In the genomic region with DNA sequence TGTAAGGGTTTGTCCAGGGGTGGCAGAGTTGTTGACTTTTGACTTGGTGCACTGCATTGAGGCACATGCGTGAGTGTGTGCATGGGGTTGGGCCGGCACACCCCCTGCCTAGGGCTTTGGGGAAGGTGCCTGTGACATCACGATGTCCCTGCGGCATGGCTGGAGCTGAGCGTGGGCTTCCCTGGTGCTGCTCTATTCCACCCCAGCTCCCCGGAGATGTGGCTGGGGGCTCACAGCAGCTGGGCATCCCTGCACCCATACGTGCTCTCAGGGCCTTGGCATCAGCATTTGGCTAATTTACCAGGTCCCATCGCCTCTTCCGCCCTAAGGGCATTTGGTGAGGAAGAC, we compare ENCODE assay signal across 1 cellular context.
TF ChIP-seq lines count a peak whose summit lies in the region.

No MANE protein-coding gene starts in this region.

TF ChIP-seq in WTC11, 78 proteins besides CTCF, POLR2A, EP300 and RAD21 (continued from another document):
- TF ChIP-seq, protein P1, sequence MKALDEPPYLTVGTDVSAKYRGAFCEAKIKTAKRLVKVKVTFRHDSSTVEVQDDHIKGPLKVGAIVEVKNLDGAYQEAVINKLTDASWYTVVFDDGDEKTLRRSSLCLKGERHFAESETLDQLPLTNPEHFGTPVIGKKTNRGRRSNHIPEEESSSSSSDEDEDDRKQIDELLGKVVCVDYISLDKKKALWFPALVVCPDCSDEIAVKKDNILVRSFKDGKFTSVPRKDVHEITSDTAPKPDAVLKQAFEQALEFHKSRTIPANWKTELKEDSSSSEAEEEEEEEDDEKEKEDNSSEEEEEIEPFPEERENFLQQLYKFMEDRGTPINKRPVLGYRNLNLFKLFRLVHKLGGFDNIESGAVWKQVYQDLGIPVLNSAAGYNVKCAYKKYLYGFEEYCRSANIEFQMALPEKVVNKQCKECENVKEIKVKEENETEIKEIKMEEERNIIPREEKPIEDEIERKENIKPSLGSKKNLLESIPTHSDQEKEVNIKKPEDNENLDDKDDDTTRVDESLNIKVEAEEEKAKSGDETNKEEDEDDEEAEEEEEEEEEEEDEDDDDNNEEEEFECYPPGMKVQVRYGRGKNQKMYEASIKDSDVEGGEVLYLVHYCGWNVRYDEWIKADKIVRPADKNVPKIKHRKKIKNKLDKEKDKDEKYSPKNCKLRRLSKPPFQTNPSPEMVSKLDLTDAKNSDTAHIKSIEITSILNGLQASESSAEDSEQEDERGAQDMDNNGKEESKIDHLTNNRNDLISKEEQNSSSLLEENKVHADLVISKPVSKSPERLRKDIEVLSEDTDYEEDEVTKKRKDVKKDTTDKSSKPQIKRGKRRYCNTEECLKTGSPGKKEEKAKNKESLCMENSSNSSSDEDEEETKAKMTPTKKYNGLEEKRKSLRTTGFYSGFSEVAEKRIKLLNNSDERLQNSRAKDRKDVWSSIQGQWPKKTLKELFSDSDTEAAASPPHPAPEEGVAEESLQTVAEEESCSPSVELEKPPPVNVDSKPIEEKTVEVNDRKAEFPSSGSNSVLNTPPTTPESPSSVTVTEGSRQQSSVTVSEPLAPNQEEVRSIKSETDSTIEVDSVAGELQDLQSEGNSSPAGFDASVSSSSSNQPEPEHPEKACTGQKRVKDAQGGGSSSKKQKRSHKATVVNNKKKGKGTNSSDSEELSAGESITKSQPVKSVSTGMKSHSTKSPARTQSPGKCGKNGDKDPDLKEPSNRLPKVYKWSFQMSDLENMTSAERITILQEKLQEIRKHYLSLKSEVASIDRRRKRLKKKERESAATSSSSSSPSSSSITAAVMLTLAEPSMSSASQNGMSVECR (CRISPR knock-in tag; IDR thresholded peaks at IDR 0.05; ENCODE audit: borderline replicate concordance), result no peak
- no peak for TF ChIP-seq OVOL2 (CRISPR knock-in tag; IDR thresholded peaks at IDR 0.05; ENCODE audit: borderline replicate concordance)
- TF ChIP-seq ZNF416 (CRISPR knock-in tag; IDR thresholded peaks at IDR 0.05), result no peak
- TF ChIP-seq EMX1 (CRISPR knock-in tag; IDR thresholded peaks at IDR 0.05), result no peak
- no peak for TF ChIP-seq TEAD4 (CRISPR knock-in tag; IDR thresholded peaks at IDR 0.05)
- TF ChIP-seq ZNF671 (CRISPR knock-in tag; IDR thresholded peaks at IDR 0.05), result no peak
- no peak for TF ChIP-seq ATF1 (CRISPR knock-in tag; IDR thresholded peaks at IDR 0.05)
- TF ChIP-seq, protein P2, sequence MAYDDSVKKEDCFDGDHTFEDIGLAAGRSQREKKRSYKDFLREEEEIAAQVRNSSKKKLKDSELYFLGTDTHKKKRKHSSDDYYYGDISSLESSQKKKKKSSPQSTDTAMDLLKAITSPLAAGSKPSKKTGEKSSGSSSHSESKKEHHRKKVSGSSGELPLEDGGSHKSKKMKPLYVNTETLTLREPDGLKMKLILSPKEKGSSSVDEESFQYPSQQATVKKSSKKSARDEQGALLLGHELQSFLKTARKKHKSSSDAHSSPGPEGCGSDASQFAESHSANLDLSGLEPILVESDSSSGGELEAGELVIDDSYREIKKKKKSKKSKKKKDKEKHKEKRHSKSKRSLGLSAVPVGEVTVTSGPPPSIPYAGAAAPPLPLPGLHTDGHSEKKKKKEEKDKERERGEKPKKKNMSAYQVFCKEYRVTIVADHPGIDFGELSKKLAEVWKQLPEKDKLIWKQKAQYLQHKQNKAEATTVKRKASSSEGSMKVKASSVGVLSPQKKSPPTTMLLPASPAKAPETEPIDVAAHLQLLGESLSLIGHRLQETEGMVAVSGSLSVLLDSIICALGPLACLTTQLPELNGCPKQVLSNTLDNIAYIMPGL (CRISPR knock-in tag; IDR thresholded peaks at IDR 0.05), result no peak
- no peak for TF ChIP-seq NR3C1 (CRISPR knock-in tag; conservative IDR thresholded peaks at IDR 0.05; ENCODE audit: low read depth)
- TF ChIP-seq ZNF317 (CRISPR knock-in tag; IDR thresholded peaks at IDR 0.05; ENCODE audit: borderline replicate concordance, low read depth), result no peak
- TF ChIP-seq TCF7 (CRISPR knock-in tag; IDR thresholded peaks at IDR 0.05; ENCODE audit: low read depth), result no peak
- TF ChIP-seq AR (CRISPR knock-in tag; IDR thresholded peaks at IDR 0.05), result no peak
- TF ChIP-seq HMGA2 (CRISPR knock-in tag; IDR thresholded peaks at IDR 0.05), result no peak
TF ChIP-seq in WTC11: peak in this region for 0.
